1 cellular context compared by ENCODE assay signal in the genomic region with DNA sequence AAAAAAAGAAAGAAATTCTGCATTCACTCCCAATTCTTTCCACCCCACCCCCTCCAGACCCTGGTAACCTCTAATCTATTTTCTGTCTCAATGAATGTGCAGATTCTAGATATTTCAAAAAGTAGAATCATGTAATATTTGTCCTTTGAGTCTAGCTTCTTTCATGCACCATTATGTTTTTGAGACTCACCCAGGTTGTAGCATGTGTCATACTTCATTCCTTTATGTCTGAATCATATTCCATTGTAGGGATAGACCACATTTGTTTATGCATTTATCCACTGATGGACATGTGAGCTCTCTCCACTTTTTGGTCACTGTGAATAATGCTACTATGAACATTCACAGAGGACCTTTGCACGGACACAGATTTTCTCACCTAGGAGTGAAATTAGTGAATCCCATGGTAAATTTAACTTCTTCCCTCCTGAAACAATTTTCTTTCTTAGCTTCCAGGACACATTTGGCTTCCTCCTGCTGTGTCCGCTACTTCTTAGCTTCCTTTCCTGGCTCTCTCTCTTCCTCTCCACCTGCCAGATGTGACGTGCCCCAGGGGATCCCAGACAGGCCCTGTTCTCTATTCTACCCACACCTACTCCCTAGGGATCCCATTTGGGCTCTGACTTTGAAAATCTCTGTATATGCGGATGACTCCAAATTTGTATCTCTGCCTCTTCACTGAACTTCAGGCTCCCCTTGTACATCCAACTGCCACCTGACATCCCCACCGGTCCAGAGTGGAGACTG.
A peak's percentile ranks its signal among the peaks of the same experiment; 100 is the strongest.
TF ChIP-seq lines count a peak whose summit lies in the region.

No MANE protein-coding gene starts in this region.

TF ChIP-seq in SK-N-SH, 30 proteins besides CTCF, POLR2A, EP300 and RAD21 (continued from another document):
- TF ChIP-seq, protein P1, sequence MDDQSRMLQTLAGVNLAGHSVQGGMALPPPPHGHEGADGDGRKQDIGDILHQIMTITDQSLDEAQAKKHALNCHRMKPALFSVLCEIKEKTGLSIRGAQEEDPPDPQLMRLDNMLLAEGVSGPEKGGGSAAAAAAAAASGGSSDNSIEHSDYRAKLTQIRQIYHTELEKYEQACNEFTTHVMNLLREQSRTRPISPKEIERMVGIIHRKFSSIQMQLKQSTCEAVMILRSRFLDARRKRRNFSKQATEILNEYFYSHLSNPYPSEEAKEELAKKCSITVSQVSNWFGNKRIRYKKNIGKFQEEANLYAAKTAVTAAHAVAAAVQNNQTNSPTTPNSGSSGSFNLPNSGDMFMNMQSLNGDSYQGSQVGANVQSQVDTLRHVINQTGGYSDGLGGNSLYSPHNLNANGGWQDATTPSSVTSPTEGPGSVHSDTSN (IDR thresholded peaks at IDR 0.05) = peak; percentile 62
- TF ChIP-seq FOXM1 (IDR thresholded peaks at IDR 0.05; ENCODE audit: low read depth) (no peak), MXI1 (IDR thresholded peaks at IDR 0.05; ENCODE audit: low read depth, low read length) (no peak)
- TF ChIP-seq, protein P2, sequence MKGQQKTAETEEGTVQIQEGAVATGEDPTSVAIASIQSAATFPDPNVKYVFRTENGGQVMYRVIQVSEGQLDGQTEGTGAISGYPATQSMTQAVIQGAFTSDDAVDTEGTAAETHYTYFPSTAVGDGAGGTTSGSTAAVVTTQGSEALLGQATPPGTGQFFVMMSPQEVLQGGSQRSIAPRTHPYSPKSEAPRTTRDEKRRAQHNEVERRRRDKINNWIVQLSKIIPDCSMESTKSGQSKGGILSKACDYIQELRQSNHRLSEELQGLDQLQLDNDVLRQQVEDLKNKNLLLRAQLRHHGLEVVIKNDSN (IDR thresholded peaks at IDR 0.05; ENCODE audit: borderline replicate concordance, low read depth) = no peak
